In the genomic region with DNA sequence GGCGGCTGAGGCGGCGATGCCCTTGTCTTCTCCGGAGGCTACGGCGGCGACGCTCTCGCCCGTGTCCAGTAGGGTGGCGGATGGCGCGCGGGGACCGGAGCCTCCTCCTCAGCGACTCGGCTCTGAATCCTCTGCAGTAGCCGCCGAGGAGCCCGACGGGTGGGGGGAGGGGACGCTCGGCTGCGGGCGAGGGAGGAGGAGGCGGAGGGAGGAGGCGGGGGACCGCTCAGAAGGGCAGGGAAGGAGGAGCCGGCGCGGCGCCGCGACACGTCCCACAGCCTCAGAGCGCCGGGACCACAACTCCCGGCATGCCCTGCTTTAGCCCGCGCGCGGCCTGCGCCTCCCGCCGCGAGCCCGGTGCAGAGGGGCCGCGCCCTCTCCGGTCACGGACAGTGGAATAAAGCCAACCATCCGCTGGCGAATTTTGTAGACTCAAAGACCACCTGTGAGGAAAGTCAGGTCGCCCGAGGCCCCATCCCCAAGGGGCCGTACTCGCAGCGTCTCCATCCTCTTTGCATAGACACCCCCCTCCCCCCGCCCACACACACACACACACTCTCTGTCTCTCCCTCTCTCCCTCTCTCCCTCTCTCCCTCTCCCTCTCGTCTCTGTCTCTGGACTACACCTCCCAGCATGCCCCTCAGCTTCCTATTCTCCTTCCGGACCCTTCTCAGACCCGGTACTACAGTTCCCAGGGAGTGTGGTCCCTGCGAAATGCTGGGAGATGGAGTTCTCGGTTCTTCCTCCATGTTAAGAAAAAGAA, we compare ENCODE assay signal across 8 cellular contexts. TPM values are rescaled to one million over a fixed set of nuclear protein-coding genes. Genes with fewer than 3 reads are reported as not detected.
DNase-seq lines count a peak whose midpoint lies in the region; ATAC-seq, FAIRE-seq and TF ChIP-seq lines count a peak whose summit lies in the region.

A gene with protein sequence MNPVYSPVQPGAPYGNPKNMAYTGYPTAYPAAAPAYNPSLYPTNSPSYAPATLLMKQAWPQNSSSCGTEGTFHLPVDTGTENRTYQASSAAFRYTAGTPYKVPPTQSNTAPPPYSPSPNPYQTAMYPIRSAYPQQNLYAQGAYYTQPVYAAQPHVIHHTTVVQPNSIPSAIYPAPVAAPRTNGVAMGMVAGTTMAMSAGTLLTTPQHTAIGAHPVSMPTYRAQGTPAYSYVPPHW (minus strand): TSS at position 157 of the 763 bp plus-strand sequence. CDS start 129,638 bp downstream, outside the sequence.

- peak; percentile 21 to 73 (median 72) for TF ChIP-seq POLR2A in body of pancreas (IDR thresholded peaks at IDR 0.05)

- H3K27me3 ChIP-seq in body of pancreas = no peaks in the 10 kb centered on the region

- DNase-seq in NCI-H2107 treated with DMSO at 0.1 percent for 48 hours (lab: John Stamatoyannopoulos, UW; ENCODE audit: unreplicated experiment) (peak; percentile 94), body of pancreas (peak; percentile 96 to 98 (median 96)), iPS DF 19.7 (ENCODE audit: low read depth, low spot score) (peak; percentile 99), sciatic nerve (ENCODE audit: low spot score) (peak; percentile 96)

- ATAC-seq in GM18520 (IDR thresholded peaks at IDR 0.05; ENCODE audit: unreplicated experiment) = peak; percentile 86
- ATAC-seq in HG03064 (IDR thresholded peaks at IDR 0.05; ENCODE audit: low read depth, unreplicated experiment) = peak; percentile 93
- ATAC-seq in body of pancreas = peak; percentile 96
- ATAC-seq in sciatic nerve = peak; percentile 98

- H3K4me3 ChIP-seq in body of pancreas = peak within 1 kb of the TSS; percentile 85 to 95

- peaks cover 16% of the 10 kb centered on the region for H3K4me1 ChIP-seq in body of pancreas

- H3K27ac ChIP-seq in body of pancreas = peak within 1 kb of the TSS; percentile 70 to 85 (median 78)

- intact Hi-C loops in body of pancreas (cut with DNase I) (no loop called here), sciatic nerve (cut with DNase I) (no loop called here)

- WGBS in body of pancreas, 2 donors = 0% methylated on average over 13 to 47 of the region's 64 CpGs

- no peaks in the 10 kb centered on the region for H3K36me3 ChIP-seq in body of pancreas (replicated peaks in 1 of 2; ENCODE audit: insufficient read depth in 1 of 2, low read depth in 2 of 2)

- peak in 5 of 7 experiments; percentile 20 to 49 (median 45) for TF ChIP-seq CTCF in body of pancreas (IDR thresholded peaks at IDR 0.05)

- no peaks in the 10 kb centered on the region for H3K9me3 ChIP-seq in body of pancreas

- FAIRE-seq in A204.1 (lab: Jason Lieb, UNC) (peak; percentile 74), TTC549 (lab: Jason Lieb, UNC) (peak; percentile 57)

RNA-seq across cellular contexts. Expression of the gene that starts here (rescaled TPM):
- total RNA-seq in body of pancreas (10 to 100 TPM in 1 of 2 donors, 1 to 10 TPM in 1; 8.9 to 14.0 TPM), sciatic nerve (52.2 TPM)

Comparison
In these comparisons a context has a peak if more than half of its experiments do, and no peak if none do; other contexts are left out.
1. Peak in every context shown above with its lines: DNase-seq, ATAC-seq, H3K4me3 ChIP-seq and H3K27ac ChIP-seq.